1 cellular context compared by ENCODE assay signal in genomic region chr3:141454906-141455602, GRCh38.
TF ChIP-seq lines count a peak whose summit lies in the region.

No MANE protein-coding gene starts in this region.

TF ChIP-seq in HepG2, 621 proteins besides CTCF, POLR2A, EP300 and RAD21 (continued from another document):
- TF ChIP-seq ZBTB44 (CRISPR knock-in tag; IDR thresholded peaks at IDR 0.05) = no peak
- no peak for TF ChIP-seq TBL1XR1 (IDR thresholded peaks at IDR 0.05; ENCODE audit: borderline replicate concordance, low read length, partially characterized antibody)
- TF ChIP-seq MEIS2 (CRISPR knock-in tag; IDR thresholded peaks at IDR 0.05) = 0 out of 2 replicates have a peak, but pooled peaks have one; percentile 29
- 0 out of 2 replicates have a peak, but pooled peaks have one; percentile 11 for TF ChIP-seq FOXA3 (CRISPR knock-in tag; IDR thresholded peaks at IDR 0.05)
- peak; percentile 66 for TF ChIP-seq THAP11 (CRISPR knock-in tag; IDR thresholded peaks at IDR 0.05)
- TF ChIP-seq ATF4 (CRISPR knock-in tag; IDR thresholded peaks at IDR 0.05) = no peak
- no peak for TF ChIP-seq GPN1 (CRISPR knock-in tag; IDR thresholded peaks at IDR 0.05; ENCODE audit: borderline replicate concordance)
- peak; percentile 48; the same call in 1 of the 2 replicates for TF ChIP-seq MXD4 (CRISPR knock-in tag; IDR thresholded peaks at IDR 0.05)
- no peak for TF ChIP-seq SRF (IDR thresholded peaks at IDR 0.05; ENCODE audit: low read depth, low read length)
- TF ChIP-seq NR2F6 (IDR thresholded peaks at IDR 0.05) = no peak
- peak; percentile 34; the same call in 1 of the 2 replicates for TF ChIP-seq NR2F6 (CRISPR knock-in tag; IDR thresholded peaks at IDR 0.05)
- no peak for TF ChIP-seq ZFP41 (CRISPR knock-in tag; IDR thresholded peaks at IDR 0.05; ENCODE audit: borderline replicate concordance)
- TF ChIP-seq, protein P1, sequence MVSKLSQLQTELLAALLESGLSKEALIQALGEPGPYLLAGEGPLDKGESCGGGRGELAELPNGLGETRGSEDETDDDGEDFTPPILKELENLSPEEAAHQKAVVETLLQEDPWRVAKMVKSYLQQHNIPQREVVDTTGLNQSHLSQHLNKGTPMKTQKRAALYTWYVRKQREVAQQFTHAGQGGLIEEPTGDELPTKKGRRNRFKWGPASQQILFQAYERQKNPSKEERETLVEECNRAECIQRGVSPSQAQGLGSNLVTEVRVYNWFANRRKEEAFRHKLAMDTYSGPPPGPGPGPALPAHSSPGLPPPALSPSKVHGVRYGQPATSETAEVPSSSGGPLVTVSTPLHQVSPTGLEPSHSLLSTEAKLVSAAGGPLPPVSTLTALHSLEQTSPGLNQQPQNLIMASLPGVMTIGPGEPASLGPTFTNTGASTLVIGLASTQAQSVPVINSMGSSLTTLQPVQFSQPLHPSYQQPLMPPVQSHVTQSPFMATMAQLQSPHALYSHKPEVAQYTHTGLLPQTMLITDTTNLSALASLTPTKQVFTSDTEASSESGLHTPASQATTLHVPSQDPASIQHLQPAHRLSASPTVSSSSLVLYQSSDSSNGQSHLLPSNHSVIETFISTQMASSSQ (IDR thresholded peaks at IDR 0.05; ENCODE audit: low read depth) = no peak
- TF ChIP-seq, protein P1 (CRISPR knock-in tag; IDR thresholded peaks at IDR 0.05; ENCODE audit: borderline replicate concordance) = no peak
- TF ChIP-seq MYC (CRISPR knock-in tag; IDR thresholded peaks at IDR 0.05; ENCODE audit: borderline replicate concordance) = no peak
- TF ChIP-seq, protein P2, sequence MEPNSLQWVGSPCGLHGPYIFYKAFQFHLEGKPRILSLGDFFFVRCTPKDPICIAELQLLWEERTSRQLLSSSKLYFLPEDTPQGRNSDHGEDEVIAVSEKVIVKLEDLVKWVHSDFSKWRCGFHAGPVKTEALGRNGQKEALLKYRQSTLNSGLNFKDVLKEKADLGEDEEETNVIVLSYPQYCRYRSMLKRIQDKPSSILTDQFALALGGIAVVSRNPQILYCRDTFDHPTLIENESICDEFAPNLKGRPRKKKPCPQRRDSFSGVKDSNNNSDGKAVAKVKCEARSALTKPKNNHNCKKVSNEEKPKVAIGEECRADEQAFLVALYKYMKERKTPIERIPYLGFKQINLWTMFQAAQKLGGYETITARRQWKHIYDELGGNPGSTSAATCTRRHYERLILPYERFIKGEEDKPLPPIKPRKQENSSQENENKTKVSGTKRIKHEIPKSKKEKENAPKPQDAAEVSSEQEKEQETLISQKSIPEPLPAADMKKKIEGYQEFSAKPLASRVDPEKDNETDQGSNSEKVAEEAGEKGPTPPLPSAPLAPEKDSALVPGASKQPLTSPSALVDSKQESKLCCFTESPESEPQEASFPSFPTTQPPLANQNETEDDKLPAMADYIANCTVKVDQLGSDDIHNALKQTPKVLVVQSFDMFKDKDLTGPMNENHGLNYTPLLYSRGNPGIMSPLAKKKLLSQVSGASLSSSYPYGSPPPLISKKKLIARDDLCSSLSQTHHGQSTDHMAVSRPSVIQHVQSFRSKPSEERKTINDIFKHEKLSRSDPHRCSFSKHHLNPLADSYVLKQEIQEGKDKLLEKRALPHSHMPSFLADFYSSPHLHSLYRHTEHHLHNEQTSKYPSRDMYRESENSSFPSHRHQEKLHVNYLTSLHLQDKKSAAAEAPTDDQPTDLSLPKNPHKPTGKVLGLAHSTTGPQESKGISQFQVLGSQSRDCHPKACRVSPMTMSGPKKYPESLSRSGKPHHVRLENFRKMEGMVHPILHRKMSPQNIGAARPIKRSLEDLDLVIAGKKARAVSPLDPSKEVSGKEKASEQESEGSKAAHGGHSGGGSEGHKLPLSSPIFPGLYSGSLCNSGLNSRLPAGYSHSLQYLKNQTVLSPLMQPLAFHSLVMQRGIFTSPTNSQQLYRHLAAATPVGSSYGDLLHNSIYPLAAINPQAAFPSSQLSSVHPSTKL (CRISPR knock-in tag; IDR thresholded peaks at IDR 0.05) = 0 out of 2 replicates have a peak, but pooled peaks have one; percentile 20
- peak; percentile 27 for TF ChIP-seq XRCC5 (optimal IDR thresholded peaks at IDR 0.05; ENCODE audit: low read length)
